ENCODE assay signal across 18 cellular contexts in genomic region chr20:3728876-3729275, GRCh38. TPM values are rescaled to one million over a fixed set of nuclear protein-coding genes. Genes with fewer than 3 reads are reported as not detected.
DNase-seq lines count a peak whose midpoint lies in the region; ATAC-seq, FAIRE-seq and TF ChIP-seq lines count a peak whose summit lies in the region.
"Had no signal": no experiment of that assay in that cellular context is flagged by ENCODE, and none has a peak within 500 bp of the region (broad histone marks: within the 10 kb centered on the region; RNA-seq: fewer than 3 reads in every experiment).

No MANE protein-coding gene starts in this region.

- ATAC-seq in heart left ventricle = peak in 2 of 4 donors; percentile 12 to 29
- ATAC-seq in left cardiac atrium = no peak
- ATAC-seq in RWPE2 (ENCODE audit: low read depth) = peak; percentile 56
- no peak for ATAC-seq in HepG2
- ATAC-seq in upper lobe of right lung = no peak
- ATAC-seq: K562 had no signal

- H3K9ac ChIP-seq in HepG2 (ENCODE audit: insufficient read depth, low read depth, low read length) = no peak overlapping the region

- CTCF ChIA-PET in HepG2 (lab: Yijun Ruan, JAX; ENCODE audit: low intra/inter-chr PET ratio, low total read pairs) = no interaction called here

- no peaks in the 10 kb centered on the region for H3K79me2 ChIP-seq in HepG2 (ENCODE audit: insufficient read depth, low read length)

- no peak for TF ChIP-seq RAD21 in HepG2 (CRISPR knock-in tag; IDR thresholded peaks at IDR 0.05)

- no peak for TF ChIP-seq EP300 in HepG2 (IDR thresholded peaks at IDR 0.05; ENCODE audit: low read depth in 2 of 2, low read length in 2 of 2)
- TF ChIP-seq EP300 in HepG2 (CRISPR knock-in tag; IDR thresholded peaks at IDR 0.05; ENCODE audit: borderline replicate concordance) = no peak

- peak in 2 of 5 donors; percentile 30 to 42 for DNase-seq in heart left ventricle
- DNase-seq in left cardiac atrium = no peak
- DNase-seq in RWPE2 (ENCODE audit: low spot score) = no peak
- no peak for DNase-seq in HepG2 (ENCODE audit: low spot score)
- DNase-seq in upper lobe of right lung = peak; percentile 40
- DNase-seq in germinal center (ENCODE audit: low spot score) = no peak
- no peak for DNase-seq in pons (ENCODE audit: low spot score)
- DNase-seq in NCI-H2081 (lab: John Stamatoyannopoulos, UW) = no peak
- DNase-seq: Calu3; CD4-positive, CD25-positive, alpha-beta regulatory T cell; HFFc6; NCI-H1092 treated with DMSO at 0.1 percent for 48 hours; NCI-H1694 treated with DMSO at 0.1 percent for 48 hours; NCI-H446; PC-9 had no signal

- TF ChIP-seq CTCF in heart left ventricle (IDR thresholded peaks at IDR 0.05) (no peak), RWPE2 (IDR thresholded peaks at IDR 0.05; ENCODE audit: poor library complexity, severe bottlenecking) (no peak), HepG2 (CRISPR knock-in tag; IDR thresholded peaks at IDR 0.05) (no peak), upper lobe of right lung (IDR thresholded peaks at IDR 0.05) (no peak)

- H3K27ac ChIP-seq in heart left ventricle (peak overlapping the region in 10 of 12 donors; percentile 33 to 96 (median 71)), RWPE2 (ENCODE audit: poor library complexity, severe bottlenecking) (no peak overlapping the region), HepG2 (ENCODE audit: extremely low read length, insufficient read depth, low read length) (no peak overlapping the region), upper lobe of right lung (no peak overlapping the region)
- H3K27ac ChIP-seq: HL-60, PC-9 had no signal

- no peak overlapping the region for H3K4me2 ChIP-seq in HepG2 (ENCODE audit: low read depth, low read length)
- H3K4me2 ChIP-seq: PC-9 had no signal

- WGBS in heart left ventricle, 4 donors = 60 to 76% (median 70%) methylated on average over 2 to 3 of the region's 3 CpGs
- 0% methylated on average over 1 of the region's 3 CpGs for WGBS in HepG2 (ENCODE audit: low lambda C conversion rate)

- H2AFZ ChIP-seq in HepG2 (ENCODE audit: low read length) = no peak overlapping the region
- H2AFZ ChIP-seq: PC-9 had no signal

- no peaks in the 10 kb centered on the region for H3K36me3 ChIP-seq in heart left ventricle
- no peaks in the 10 kb centered on the region for H3K36me3 ChIP-seq in RWPE2 (ENCODE audit: low read depth)
- no peaks in the 10 kb centered on the region for H3K36me3 ChIP-seq in HepG2 (replicated peaks in 1 of 2; ENCODE audit: control insufficient read depth in 1 of 2, insufficient read depth in 2 of 2, low read length in 2 of 2)
- no peaks in the 10 kb centered on the region for H3K36me3 ChIP-seq in upper lobe of right lung

- TF ChIP-seq POLR2A in heart left ventricle (IDR thresholded peaks at IDR 0.05) (no peak), HepG2 (IDR thresholded peaks at IDR 0.05; ENCODE audit: insufficient read depth in 1 of 2, low read depth in 2 of 2, low read length in 2 of 2) (no peak)

- intact Hi-C loops in heart left ventricle (cut with DNase I) (no loop called here), left cardiac atrium (cut with DNase I) (no loop called here), HepG2 (cut with micrococcal nuclease; ENCODE audit: unreplicated experiment) (no loop called here), upper lobe of right lung (cut with DNase I) (no loop called here)

- no peak for FAIRE-seq in HepG2 (lab: Jason Lieb, UNC)
- FAIRE-seq: K562 had no signal

- peaks cover 0 to 22% (median 0%) of the 10 kb centered on the region in 9 donors for H3K27me3 ChIP-seq in heart left ventricle
- no peaks in the 10 kb centered on the region for H3K27me3 ChIP-seq in RWPE2 (ENCODE audit: insufficient read depth, poor library complexity, severe bottlenecking)
- H3K27me3 ChIP-seq in HepG2 (ENCODE audit: control insufficient read depth in 1 of 2, insufficient read depth in 2 of 2, low read length in 2 of 2) = peaks cover 21 to 67% of the 10 kb centered on the region in 2 experiments; a peak in 4 of 5 replicates
- peaks cover 8% of the 10 kb centered on the region for H3K27me3 ChIP-seq in upper lobe of right lung

- H3K9me3 ChIP-seq in heart left ventricle (no peaks in the 10 kb centered on the region), RWPE2 (ENCODE audit: severe bottlenecking) (no peaks in the 10 kb centered on the region), HepG2 (ENCODE audit: low read length) (no peaks in the 10 kb centered on the region), upper lobe of right lung (no peaks in the 10 kb centered on the region)

- H3K4me3 ChIP-seq in heart left ventricle (no peak overlapping the region), RWPE2 (ENCODE audit: severe bottlenecking) (no peak overlapping the region), HepG2 (replicated peaks in 1 of 3; ENCODE audit: insufficient read depth in 1 of 3, low read depth in 2 of 3, low read length in 3 of 3) (no peak overlapping the region), upper lobe of right lung (no peak overlapping the region)
- H3K4me3 ChIP-seq: K562, PC-9 had no signal

- H4K20me1 ChIP-seq in HepG2 (ENCODE audit: insufficient read depth, low read length) = no peaks in the 10 kb centered on the region; the same call in 1 of the 2 replicates

- H3K4me1 ChIP-seq in heart left ventricle = peaks cover 0 to 54% (median 37%) of the 10 kb centered on the region in 12 donors
- peaks cover 15% of the 10 kb centered on the region for H3K4me1 ChIP-seq in RWPE2 (ENCODE audit: insufficient read depth, poor library complexity, severe bottlenecking)
- 0 out of 2 replicates have a peak, but pooled peaks cover 5% of the 10 kb centered on the region for H3K4me1 ChIP-seq in HepG2 (ENCODE audit: insufficient read depth, low read length)
- peaks cover 6% of the 10 kb centered on the region for H3K4me1 ChIP-seq in upper lobe of right lung

- no TSS peak for BruUV-seq in HepG2 (replicated peaks; lab: Mats Ljungman, UMichigan)

- in situ Hi-C loops in HepG2 (cut with HindIII; ENCODE audit: extremely low pct_ligation_motif_present, low pct_unique_long_range_greater_than_20kb) = no loop called here

- POLR2A ChIA-PET in HepG2 (lab: Yijun Ruan, JAX) = no interaction called here

RNA-seq across cellular contexts. Expression of gene HSPA12B, which starts 3.6 kb away (rescaled TPM):
- 10 to 100 TPM; 10.4 to 35.7 (median 14.3) TPM for total RNA-seq in heart left ventricle
- 10 to 100 TPM; 11.8 to 17.3 TPM for polyA plus RNA-seq in heart left ventricle
- 10 to 100 TPM; 15.7 to 19.3 TPM for total RNA-seq in left cardiac atrium
- not detected in 2 replicates for total RNA-seq in HepG2 (2016; rRNA removed; fragmentation: Illumina TruSeq; extraction: Trizol)
- total RNA-seq in HepG2 (2016; cell fraction: cytosol; rRNA removed; fragmentation: Illumina TruSeq; extraction: Trizol; ENCODE audit: low read depth) = not detected in 2 replicates
- total RNA-seq in HepG2 (2016; cell fraction: insoluble cytoplasmic fraction; rRNA removed; fragmentation: Illumina TruSeq; extraction: Trizol) = not detected in 2 replicates
- total RNA-seq in HepG2 (2016; cell fraction: membrane; rRNA removed; fragmentation: Illumina TruSeq; extraction: Trizol) = not detected in 2 replicates
- not detected in 2 replicates for total RNA-seq in HepG2 (2016; cell fraction: nucleus; rRNA removed; fragmentation: Illumina TruSeq; extraction: Trizol)
- 0.01 TPM in 2 replicates for polyA plus RNA-seq in HepG2 (2011; rRNA removed)
- 0.03 and 0.04 TPM in 2 replicates for polyA plus RNA-seq in HepG2 (2011; cell fraction: cytosol; rRNA removed)
- 0.14 and 0.17 TPM in 2 replicates for polyA plus RNA-seq in HepG2 (2011; cell fraction: nucleus; rRNA removed)
- 0.90 and 1.9 TPM in 2 replicates for polyA plus RNA-seq in HepG2 (2012)
- not detected in 2 replicates for polyA plus RNA-seq in HepG2 (2016; cell fraction: cytosol; fragmentation: Illumina TruSeq; extraction: Trizol; ENCODE audit: low read depth)
- not detected in 2 replicates for polyA plus RNA-seq in HepG2 (2016; cell fraction: insoluble cytoplasmic fraction; fragmentation: Illumina TruSeq; extraction: Trizol; ENCODE audit: low read depth)
- polyA plus RNA-seq in HepG2 (2016; cell fraction: membrane; fragmentation: Illumina TruSeq; extraction: Trizol; ENCODE audit: low read depth) = not detected in 2 replicates
- polyA plus RNA-seq in HepG2 (2016; cell fraction: nucleus; fragmentation: Illumina TruSeq; extraction: Trizol; ENCODE audit: insufficient read depth, low read depth) = not detected in 2 replicates
- 0.10 TPM in 1 of 2 replicates, not detected in the other for polyA minus RNA-seq in HepG2 (2011; rRNA and poly(A)+ RNA removed; ENCODE audit: low replicate concordance)
- polyA minus RNA-seq in HepG2 (2011; cell fraction: cytosol; rRNA and poly(A)+ RNA removed) = not detected in 2 replicates
- 0.13 TPM in 1 of 2 replicates, not detected in the other for polyA minus RNA-seq in HepG2 (2011; cell fraction: nucleus; rRNA and poly(A)+ RNA removed)
- total RNA-seq in upper lobe of right lung = 33.7 TPM
- total RNA-seq: A673; Calu3; CD4-positive, CD25-positive, alpha-beta regulatory T cell; HFFc6; PC-9 had no signal

RNA-seq across cellular contexts. Expression of gene SIGLEC1, which starts 16.5 kb away (rescaled TPM):
- total RNA-seq in heart left ventricle (10 to 100 TPM in 2 of 9 donors, 1 to 10 TPM in 7; 1.5 to 51.9 (median 5.7) TPM), left cardiac atrium (10 to 100 TPM; 12.4 to 23.9 TPM), HepG2 (2016; rRNA removed; fragmentation: Illumina TruSeq; extraction: Trizol) (not detected in 2 replicates), upper lobe of right lung (53.6 TPM)
- polyA plus RNA-seq in heart left ventricle (1 to 10 TPM; 1.9 to 6.1 TPM), HepG2 (2011; rRNA removed) (0.01 TPM in 1 of 2 replicates, not detected in the other)
- total RNA-seq in HepG2 (2016; cell fraction: cytosol; rRNA removed; fragmentation: Illumina TruSeq; extraction: Trizol; ENCODE audit: low read depth) = not detected in 2 replicates
- total RNA-seq in HepG2 (2016; cell fraction: insoluble cytoplasmic fraction; rRNA removed; fragmentation: Illumina TruSeq; extraction: Trizol) = not detected in 2 replicates
- total RNA-seq in HepG2 (2016; cell fraction: membrane; rRNA removed; fragmentation: Illumina TruSeq; extraction: Trizol) = not detected in 2 replicates
- total RNA-seq in HepG2 (2016; cell fraction: nucleus; rRNA removed; fragmentation: Illumina TruSeq; extraction: Trizol) = not detected in 2 replicates
- not detected in 2 replicates for polyA plus RNA-seq in HepG2 (2011; cell fraction: cytosol; rRNA removed)
- 0.03 and 0.10 TPM in 2 replicates for polyA plus RNA-seq in HepG2 (2011; cell fraction: nucleus; rRNA removed)
- 0.01 TPM in 1 of 2 replicates, not detected in the other for polyA plus RNA-seq in HepG2 (2012)
- polyA plus RNA-seq in HepG2 (2016; cell fraction: cytosol; fragmentation: Illumina TruSeq; extraction: Trizol; ENCODE audit: low read depth) = not detected in 2 replicates
- not detected in 2 replicates for polyA plus RNA-seq in HepG2 (2016; cell fraction: insoluble cytoplasmic fraction; fragmentation: Illumina TruSeq; extraction: Trizol; ENCODE audit: low read depth)
- not detected in 2 replicates for polyA plus RNA-seq in HepG2 (2016; cell fraction: membrane; fragmentation: Illumina TruSeq; extraction: Trizol; ENCODE audit: low read depth)
- polyA plus RNA-seq in HepG2 (2016; cell fraction: nucleus; fragmentation: Illumina TruSeq; extraction: Trizol; ENCODE audit: insufficient read depth, low read depth) = not detected in 2 replicates
- polyA minus RNA-seq in HepG2 (2011; rRNA and poly(A)+ RNA removed; ENCODE audit: low replicate concordance) = 0.05 TPM in 1 of 2 replicates, not detected in the other
- not detected in 2 replicates for polyA minus RNA-seq in HepG2 (2011; cell fraction: cytosol; rRNA and poly(A)+ RNA removed)
- under 0.01 TPM in 1 of 2 replicates, not detected in the other for polyA minus RNA-seq in HepG2 (2011; cell fraction: nucleus; rRNA and poly(A)+ RNA removed)
- total RNA-seq: A673; Calu3; CD4-positive, CD25-positive, alpha-beta regulatory T cell; HFFc6; PC-9 had no signal
- polyA plus RNA-seq: CD4-positive, CD25-positive, alpha-beta regulatory T cell; K562 had no signal

RNA-seq across cellular contexts. Expression of gene ADISSP, which starts 38.7 kb away (rescaled TPM):
- total RNA-seq in heart left ventricle (10 to 100 TPM in 6 of 9 donors, 1 to 10 TPM in 3; 7.8 to 22.2 (median 13.7) TPM), left cardiac atrium (10 to 100 TPM; 17.2 to 23.2 TPM), HepG2 (2016; rRNA removed; fragmentation: Illumina TruSeq; extraction: Trizol) (70.0 and 90.6 TPM in 2 replicates), upper lobe of right lung (23.3 TPM)
- polyA plus RNA-seq in heart left ventricle (10 to 100 TPM in 1 of 2 donors, 1 to 10 TPM in 1; 9.8 to 19.3 TPM), HepG2 (2011; rRNA removed) (38.3 and 51.7 TPM in 2 replicates)
- 120 and 149 TPM in 2 replicates for total RNA-seq in HepG2 (2016; cell fraction: cytosol; rRNA removed; fragmentation: Illumina TruSeq; extraction: Trizol; ENCODE audit: low read depth)
- 67.4 and 89.2 TPM in 2 replicates for total RNA-seq in HepG2 (2016; cell fraction: insoluble cytoplasmic fraction; rRNA removed; fragmentation: Illumina TruSeq; extraction: Trizol)
- 165 and 207 TPM in 2 replicates for total RNA-seq in HepG2 (2016; cell fraction: membrane; rRNA removed; fragmentation: Illumina TruSeq; extraction: Trizol)
- 43.5 and 46.5 TPM in 2 replicates for total RNA-seq in HepG2 (2016; cell fraction: nucleus; rRNA removed; fragmentation: Illumina TruSeq; extraction: Trizol)
- polyA plus RNA-seq in HepG2 (2011; cell fraction: cytosol; rRNA removed) = 41.7 and 67.3 TPM in 2 replicates
- 36.2 and 38.2 TPM in 2 replicates for polyA plus RNA-seq in HepG2 (2011; cell fraction: nucleus; rRNA removed)
- polyA plus RNA-seq in HepG2 (2012) = 37.4 and 38.4 TPM in 2 replicates
- 210 and 248 TPM in 2 replicates for polyA plus RNA-seq in HepG2 (2016; cell fraction: cytosol; fragmentation: Illumina TruSeq; extraction: Trizol; ENCODE audit: low read depth)
- 96.6 and 129 TPM in 2 replicates for polyA plus RNA-seq in HepG2 (2016; cell fraction: insoluble cytoplasmic fraction; fragmentation: Illumina TruSeq; extraction: Trizol; ENCODE audit: low read depth)
- 249 and 277 TPM in 2 replicates for polyA plus RNA-seq in HepG2 (2016; cell fraction: membrane; fragmentation: Illumina TruSeq; extraction: Trizol; ENCODE audit: low read depth)
- polyA plus RNA-seq in HepG2 (2016; cell fraction: nucleus; fragmentation: Illumina TruSeq; extraction: Trizol; ENCODE audit: insufficient read depth, low read depth) = 90.0 and 101 TPM in 2 replicates
- polyA minus RNA-seq in HepG2 (2011; rRNA and poly(A)+ RNA removed; ENCODE audit: low replicate concordance) = 32.0 and 63.5 TPM in 2 replicates
- 30.2 and 38.4 TPM in 2 replicates for polyA minus RNA-seq in HepG2 (2011; cell fraction: cytosol; rRNA and poly(A)+ RNA removed)
- 15.2 and 15.3 TPM in 2 replicates for polyA minus RNA-seq in HepG2 (2011; cell fraction: nucleus; rRNA and poly(A)+ RNA removed)

RNA-seq across cellular contexts. Expression of gene ADAM33, which starts 47.1 kb away (rescaled TPM):
- total RNA-seq in heart left ventricle (10 to 100 TPM in 2 of 9 donors, 1 to 10 TPM in 7; 2.3 to 10.7 (median 3.5) TPM), left cardiac atrium (10 to 100 TPM in 1 of 2 donors, 1 to 10 TPM in 1; 9.9 to 18.5 TPM), HepG2 (2016; rRNA removed; fragmentation: Illumina TruSeq; extraction: Trizol) (not detected in 2 replicates), upper lobe of right lung (11.0 TPM)
- polyA plus RNA-seq in heart left ventricle (10 to 100 TPM in 1 of 2 donors, 1 to 10 TPM in 1; 3.2 to 21.2 TPM), HepG2 (2011; rRNA removed) (not detected in 2 replicates)
- not detected in 2 replicates for total RNA-seq in HepG2 (2016; cell fraction: cytosol; rRNA removed; fragmentation: Illumina TruSeq; extraction: Trizol; ENCODE audit: low read depth)
- total RNA-seq in HepG2 (2016; cell fraction: insoluble cytoplasmic fraction; rRNA removed; fragmentation: Illumina TruSeq; extraction: Trizol) = not detected in 2 replicates
- not detected in 2 replicates for total RNA-seq in HepG2 (2016; cell fraction: membrane; rRNA removed; fragmentation: Illumina TruSeq; extraction: Trizol)
- not detected in 2 replicates for total RNA-seq in HepG2 (2016; cell fraction: nucleus; rRNA removed; fragmentation: Illumina TruSeq; extraction: Trizol)
- polyA plus RNA-seq in HepG2 (2011; cell fraction: cytosol; rRNA removed) = not detected in 2 replicates
- polyA plus RNA-seq in HepG2 (2011; cell fraction: nucleus; rRNA removed) = 0.03 TPM in 1 of 2 replicates, not detected in the other
- not detected in 2 replicates for polyA plus RNA-seq in HepG2 (2012)
- not detected in 2 replicates for polyA plus RNA-seq in HepG2 (2016; cell fraction: cytosol; fragmentation: Illumina TruSeq; extraction: Trizol; ENCODE audit: low read depth)
- not detected in 2 replicates for polyA plus RNA-seq in HepG2 (2016; cell fraction: insoluble cytoplasmic fraction; fragmentation: Illumina TruSeq; extraction: Trizol; ENCODE audit: low read depth)
- not detected in 2 replicates for polyA plus RNA-seq in HepG2 (2016; cell fraction: membrane; fragmentation: Illumina TruSeq; extraction: Trizol; ENCODE audit: low read depth)
- polyA plus RNA-seq in HepG2 (2016; cell fraction: nucleus; fragmentation: Illumina TruSeq; extraction: Trizol; ENCODE audit: insufficient read depth, low read depth) = not detected in 2 replicates
- not detected in 2 replicates for polyA minus RNA-seq in HepG2 (2011; rRNA and poly(A)+ RNA removed; ENCODE audit: low replicate concordance)
- not detected in 2 replicates for polyA minus RNA-seq in HepG2 (2011; cell fraction: cytosol; rRNA and poly(A)+ RNA removed)
- polyA minus RNA-seq in HepG2 (2011; cell fraction: nucleus; rRNA and poly(A)+ RNA removed) = not detected in 2 replicates
- total RNA-seq: A673; Calu3; CD4-positive, CD25-positive, alpha-beta regulatory T cell; K562; PC-9 had no signal
- polyA plus RNA-seq: CD4-positive, CD25-positive, alpha-beta regulatory T cell; K562 had no signal

RNA-seq across cellular contexts. Expression of gene SPEF1, which starts 52.4 kb away (rescaled TPM):
- total RNA-seq in heart left ventricle (under 1 TPM in 4 of 9 donors, not detected in 5; 0.18 to 0.65 (median 0.30) TPM), left cardiac atrium (not detected), HepG2 (2016; rRNA removed; fragmentation: Illumina TruSeq; extraction: Trizol) (0.27 and 0.32 TPM in 2 replicates), upper lobe of right lung (0.46 TPM)
- polyA plus RNA-seq in heart left ventricle (under 1 TPM; 0.11 to 0.17 TPM), HepG2 (2011; rRNA removed) (0.05 and 0.11 TPM in 2 replicates)
- not detected in 2 replicates for total RNA-seq in HepG2 (2016; cell fraction: cytosol; rRNA removed; fragmentation: Illumina TruSeq; extraction: Trizol; ENCODE audit: low read depth)
- total RNA-seq in HepG2 (2016; cell fraction: insoluble cytoplasmic fraction; rRNA removed; fragmentation: Illumina TruSeq; extraction: Trizol) = 0.15 and 0.22 TPM in 2 replicates
- total RNA-seq in HepG2 (2016; cell fraction: membrane; rRNA removed; fragmentation: Illumina TruSeq; extraction: Trizol) = 0.17 and 0.22 TPM in 2 replicates
- 0.40 TPM in 1 of 2 replicates, not detected in the other for total RNA-seq in HepG2 (2016; cell fraction: nucleus; rRNA removed; fragmentation: Illumina TruSeq; extraction: Trizol)
- polyA plus RNA-seq in HepG2 (2011; cell fraction: cytosol; rRNA removed) = 0.08 TPM in 1 of 2 replicates, not detected in the other
- 0.45 and 0.84 TPM in 2 replicates for polyA plus RNA-seq in HepG2 (2011; cell fraction: nucleus; rRNA removed)
- polyA plus RNA-seq in HepG2 (2012) = 0.11 TPM in 1 of 2 replicates, not detected in the other
- 0.17 and 0.22 TPM in 2 replicates for polyA plus RNA-seq in HepG2 (2016; cell fraction: cytosol; fragmentation: Illumina TruSeq; extraction: Trizol; ENCODE audit: low read depth)
- 0.24 and 0.25 TPM in 2 replicates for polyA plus RNA-seq in HepG2 (2016; cell fraction: insoluble cytoplasmic fraction; fragmentation: Illumina TruSeq; extraction: Trizol; ENCODE audit: low read depth)
- polyA plus RNA-seq in HepG2 (2016; cell fraction: membrane; fragmentation: Illumina TruSeq; extraction: Trizol; ENCODE audit: low read depth) = 0.20 and 0.42 TPM in 2 replicates
- 0.29 TPM in 1 of 2 replicates, not detected in the other for polyA plus RNA-seq in HepG2 (2016; cell fraction: nucleus; fragmentation: Illumina TruSeq; extraction: Trizol; ENCODE audit: insufficient read depth, low read depth)
- 0.08 and 0.14 TPM in 2 replicates for polyA minus RNA-seq in HepG2 (2011; rRNA and poly(A)+ RNA removed; ENCODE audit: low replicate concordance)
- not detected in 2 replicates for polyA minus RNA-seq in HepG2 (2011; cell fraction: cytosol; rRNA and poly(A)+ RNA removed)
- polyA minus RNA-seq in HepG2 (2011; cell fraction: nucleus; rRNA and poly(A)+ RNA removed) = 0.64 TPM in 1 of 2 replicates, not detected in the other
- total RNA-seq: CD4-positive, CD25-positive, alpha-beta regulatory T cell; K562 had no signal
- polyA plus RNA-seq: CD4-positive, CD25-positive, alpha-beta regulatory T cell; K562 had no signal

Comparison
In these comparisons a context has a peak if more than half of its experiments do, and no peak if none do; other contexts are left out.
1. H3K27ac ChIP-seq: peak in heart left ventricle (10 of 12); none in RWPE2 (single experiment), HepG2 (single experiment) and upper lobe of right lung (single experiment).
2. RNA of gene HSPA12B, which starts 3.6 kb away (total RNA-seq): 33.7 TPM in upper lobe of right lung (single experiment), 15.7 to 19.3 TPM in left cardiac atrium and 10.4 to 35.7 TPM in heart left ventricle; not detected in HepG2; every median in the first group is over 10 times any median in the second.